ENCODE assay signal across 2 cellular contexts in genomic region chr5:132010645-132011560, GRCh38.
TF ChIP-seq lines count a peak whose summit lies in the region.

No MANE protein-coding gene starts in this region.

TF ChIP-seq in endothelial cell of umbilical vein, 7 proteins besides CTCF, POLR2A, EP300 and RAD21:
- TF ChIP-seq MAX (IDR thresholded peaks at IDR 0.05; ENCODE audit: insufficient read depth, insufficient read length) (no peak), FOS (IDR thresholded peaks at IDR 0.05; ENCODE audit: borderline replicate concordance, insufficient read depth, low read length) (no peak), GATA2 (IDR thresholded peaks at IDR 0.05; ENCODE audit: insufficient read depth, insufficient read length, low read depth, low read length) (no peak), POLR2AphosphoS5 (IDR thresholded peaks at IDR 0.05; ENCODE audit: insufficient read depth, low read depth, low read length) (no peak), MYC (IDR thresholded peaks at IDR 0.05; ENCODE audit: low read depth, low read length) (no peak), EZH2 (IDR thresholded peaks at IDR 0.05; ENCODE audit: borderline replicate concordance, low read depth, low read length, severe bottlenecking) (peak; percentile 80)

TF ChIP-seq in HEK293T, 16 proteins besides CTCF, POLR2A, EP300 and RAD21:
- TF ChIP-seq SUZ12 (IDR thresholded peaks at IDR 0.05) (no peak), FOXK2 (IDR thresholded peaks at IDR 0.05) (no peak), BHLHE40 (IDR thresholded peaks at IDR 0.05; ENCODE audit: borderline replicate concordance) (no peak), TARDBP (IDR thresholded peaks at IDR 0.05) (no peak), CTBP1 (IDR thresholded peaks at IDR 0.05; ENCODE audit: borderline replicate concordance) (no peak), LEF1 (IDR thresholded peaks at IDR 0.05; ENCODE audit: borderline replicate concordance) (no peak), FOXA1 (IDR thresholded peaks at IDR 0.05) (no peak)
